In the genomic region with DNA sequence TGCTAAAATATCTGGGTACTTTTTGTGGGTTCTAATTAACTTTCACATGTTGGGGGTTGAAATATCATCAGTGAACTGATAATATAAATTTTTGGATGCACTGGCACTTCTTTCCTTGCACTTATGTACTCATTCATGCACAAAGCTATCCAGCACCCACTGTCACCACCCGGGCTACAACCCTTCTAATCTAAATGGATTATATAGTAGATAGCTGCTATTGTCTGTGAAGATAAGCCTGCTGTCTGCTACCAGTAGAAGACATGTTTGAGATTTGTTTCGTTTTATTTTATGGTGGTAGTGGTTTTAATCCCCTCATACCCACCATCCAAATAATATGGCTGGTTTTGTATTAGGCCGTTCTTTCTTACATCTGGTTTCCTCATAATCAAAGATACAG, we compare ENCODE assay signal across 16 cellular contexts.
DNase-seq lines count a peak whose midpoint lies in the region; ATAC-seq and TF ChIP-seq lines count a peak whose summit lies in the region.
"Had no signal": no experiment of that assay in that cellular context is flagged by ENCODE, and none has a peak within 500 bp of the region (broad histone marks: within the 10 kb centered on the region; RNA-seq: fewer than 3 reads in every experiment).

No MANE protein-coding gene starts in this region.

- TF ChIP-seq CTCF in WERI-Rb-1 (IDR thresholded peaks at IDR 0.05; ENCODE audit: low read depth, low read length), result no peak
- TF ChIP-seq CTCF in lower leg skin (IDR thresholded peaks at IDR 0.05), result no peak

- H3K4me3 ChIP-seq in WERI-Rb-1 (ENCODE audit: low read depth, low read length), result no peak overlapping the region
- H3K4me3 ChIP-seq in lower leg skin (ENCODE audit: low read depth, poor library complexity, severe bottlenecking), result no peak overlapping the region
- H3K4me3 ChIP-seq: BLaER1, GM23338 had no signal

- H3K27ac ChIP-seq in WERI-Rb-1, result peak overlapping the region; percentile 2; the same call in 1 of the 2 replicates
- H3K27ac ChIP-seq: BLaER1, C4-2B had no signal

- WGBS in lower leg skin, 2 donors, result 81 to 98% methylated on average over 3 of the region's 3 CpGs

- TF ChIP-seq POLR2A in lower leg skin (IDR thresholded peaks at IDR 0.05), result no peak

- no peaks in the 10 kb centered on the region for H3K9me3 ChIP-seq in WERI-Rb-1 (ENCODE audit: severe bottlenecking)
- H3K9me3 ChIP-seq: BLaER1 had no signal

- H3K36me3 ChIP-seq in WERI-Rb-1, result no peaks in the 10 kb centered on the region
- H3K36me3 ChIP-seq: BLaER1 had no signal

- peak; percentile 89 for DNase-seq in NCI-H82 (lab: John Stamatoyannopoulos, UW)
- DNase-seq in NCI-H82 treated with DMSO at 0.1 percent for 48 hours (lab: John Stamatoyannopoulos, UW; ENCODE audit: unreplicated experiment), result peak; percentile 67
- peak; percentile 33 for DNase-seq in WERI-Rb-1
- DNase-seq in lower leg skin (ENCODE audit: low spot score in 2 of 2), result no peak
- DNase-seq in SHP77 (lab: John Stamatoyannopoulos, UW), result no peak
- DNase-seq: CD4-positive, CD25-positive, alpha-beta regulatory T cell; CD8-positive, alpha-beta T cell; DMS53; DMS79 treated with DMSO at 0.1 percent for 48 hours; GF-D8; H9 had no signal

- H3K27me3 ChIP-seq in WERI-Rb-1 (ENCODE audit: insufficient read depth, low read depth, severe bottlenecking), result no peaks in the 10 kb centered on the region
- H3K27me3 ChIP-seq: BLaER1 had no signal

- ATAC-seq in HG03442 (IDR thresholded peaks at IDR 0.05; ENCODE audit: unreplicated experiment), result no peak
- ATAC-seq: CD8-positive, alpha-beta T cell; GM23338; HCT116 had no signal

- intact Hi-C loops in lower leg skin (cut with DNase I; ENCODE audit: low total_unique reads), result no loop called here

Comparison
In these comparisons a context has a peak if more than half of its experiments do, and no peak if none do; other contexts are left out.
1. DNase-seq: peak in NCI-H82 (single experiment), NCI-H82 treated with DMSO at 0.1 percent for 48 hours (single experiment) and WERI-Rb-1 (single experiment); none in lower leg skin (0 of 2) and SHP77 (0 of 2).